Comparison of ENCODE assay signal across 1 cellular context in genomic region chr1:218986816-218987215, GRCh38.
TF ChIP-seq lines count a peak whose summit lies in the region.

No MANE protein-coding gene starts in this region.

TF ChIP-seq in K562, 482 proteins besides CTCF, POLR2A, EP300 and RAD21 (continued from another document):
- TF ChIP-seq ATF3 (IDR thresholded peaks at IDR 0.05) (0 out of 2 replicates have a peak, but pooled peaks have one; percentile 24), ATF3 (CRISPR knock-in tag; conservative IDR thresholded peaks at IDR 0.05) (no peak), ZC3H4 (CRISPR knock-in tag; IDR thresholded peaks at IDR 0.05; ENCODE audit: borderline replicate concordance) (no peak), RBM14 (IDR thresholded peaks at IDR 0.05; ENCODE audit: borderline replicate concordance, insufficient read depth, low read depth, low read length) (no peak), CSDE1 (IDR thresholded peaks at IDR 0.05) (no peak), SREBF2 (CRISPR knock-in tag; IDR thresholded peaks at IDR 0.05) (no peak), ZFP36 (IDR thresholded peaks at IDR 0.05; ENCODE audit: low read depth, low read length, partially characterized antibody) (no peak), FOXA3 (CRISPR knock-in tag; conservative IDR thresholded peaks at IDR 0.05 in 1 of 2, IDR thresholded peaks at IDR 0.05 in 1 of 2) (no peak), ZKSCAN8 (CRISPR knock-in tag; IDR thresholded peaks at IDR 0.05) (no peak), ZNF707 (CRISPR knock-in tag; conservative IDR thresholded peaks at IDR 0.05) (no peak), MYNN (IDR thresholded peaks at IDR 0.05) (no peak), MYNN (CRISPR knock-in tag; IDR thresholded peaks at IDR 0.05) (no peak), TRIM24 (IDR thresholded peaks at IDR 0.05) (no peak), ZNF146 (CRISPR knock-in tag; IDR thresholded peaks at IDR 0.05; ENCODE audit: unreplicated experiment) (peak; percentile 70), ZNF41 (CRISPR knock-in tag; conservative IDR thresholded peaks at IDR 0.05) (no peak)
